Comparison of ENCODE assay signal across 1 cellular context in genomic region chr1:226001852-226002666, GRCh38.
TF ChIP-seq lines count a peak whose summit lies in the region.

No MANE protein-coding gene starts in this region.

TF ChIP-seq in A549, 52 proteins besides CTCF, POLR2A, EP300 and RAD21 (continued from another document):
- TF ChIP-seq, protein P1, sequence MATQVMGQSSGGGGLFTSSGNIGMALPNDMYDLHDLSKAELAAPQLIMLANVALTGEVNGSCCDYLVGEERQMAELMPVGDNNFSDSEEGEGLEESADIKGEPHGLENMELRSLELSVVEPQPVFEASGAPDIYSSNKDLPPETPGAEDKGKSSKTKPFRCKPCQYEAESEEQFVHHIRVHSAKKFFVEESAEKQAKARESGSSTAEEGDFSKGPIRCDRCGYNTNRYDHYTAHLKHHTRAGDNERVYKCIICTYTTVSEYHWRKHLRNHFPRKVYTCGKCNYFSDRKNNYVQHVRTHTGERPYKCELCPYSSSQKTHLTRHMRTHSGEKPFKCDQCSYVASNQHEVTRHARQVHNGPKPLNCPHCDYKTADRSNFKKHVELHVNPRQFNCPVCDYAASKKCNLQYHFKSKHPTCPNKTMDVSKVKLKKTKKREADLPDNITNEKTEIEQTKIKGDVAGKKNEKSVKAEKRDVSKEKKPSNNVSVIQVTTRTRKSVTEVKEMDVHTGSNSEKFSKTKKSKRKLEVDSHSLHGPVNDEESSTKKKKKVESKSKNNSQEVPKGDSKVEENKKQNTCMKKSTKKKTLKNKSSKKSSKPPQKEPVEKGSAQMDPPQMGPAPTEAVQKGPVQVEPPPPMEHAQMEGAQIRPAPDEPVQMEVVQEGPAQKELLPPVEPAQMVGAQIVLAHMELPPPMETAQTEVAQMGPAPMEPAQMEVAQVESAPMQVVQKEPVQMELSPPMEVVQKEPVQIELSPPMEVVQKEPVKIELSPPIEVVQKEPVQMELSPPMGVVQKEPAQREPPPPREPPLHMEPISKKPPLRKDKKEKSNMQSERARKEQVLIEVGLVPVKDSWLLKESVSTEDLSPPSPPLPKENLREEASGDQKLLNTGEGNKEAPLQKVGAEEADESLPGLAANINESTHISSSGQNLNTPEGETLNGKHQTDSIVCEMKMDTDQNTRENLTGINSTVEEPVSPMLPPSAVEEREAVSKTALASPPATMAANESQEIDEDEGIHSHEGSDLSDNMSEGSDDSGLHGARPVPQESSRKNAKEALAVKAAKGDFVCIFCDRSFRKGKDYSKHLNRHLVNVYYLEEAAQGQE (IDR thresholded peaks at IDR 0.05): no peak
- TF ChIP-seq HEYL (CRISPR knock-in tag; IDR thresholded peaks at IDR 0.05) (no peak), HOXA7 (CRISPR knock-in tag; IDR thresholded peaks at IDR 0.05) (no peak), PHF8 (IDR thresholded peaks at IDR 0.05; ENCODE audit: borderline replicate concordance, low read depth) (no peak), EHF (CRISPR knock-in tag; IDR thresholded peaks at IDR 0.05) (no peak), GATA3 (IDR thresholded peaks at IDR 0.05; ENCODE audit: borderline replicate concordance) (no peak), CEBPB (IDR thresholded peaks at IDR 0.05) (no peak), FOSB (CRISPR knock-in tag; IDR thresholded peaks at IDR 0.05) (no peak), POLR2AphosphoS2 (conservative IDR thresholded peaks at IDR 0.05; ENCODE audit: low read length) (no peak), SMC3 (IDR thresholded peaks at IDR 0.05) (no peak), KDM1A (IDR thresholded peaks at IDR 0.05; ENCODE audit: low read depth) (no peak)
- TF ChIP-seq, protein P2, sequence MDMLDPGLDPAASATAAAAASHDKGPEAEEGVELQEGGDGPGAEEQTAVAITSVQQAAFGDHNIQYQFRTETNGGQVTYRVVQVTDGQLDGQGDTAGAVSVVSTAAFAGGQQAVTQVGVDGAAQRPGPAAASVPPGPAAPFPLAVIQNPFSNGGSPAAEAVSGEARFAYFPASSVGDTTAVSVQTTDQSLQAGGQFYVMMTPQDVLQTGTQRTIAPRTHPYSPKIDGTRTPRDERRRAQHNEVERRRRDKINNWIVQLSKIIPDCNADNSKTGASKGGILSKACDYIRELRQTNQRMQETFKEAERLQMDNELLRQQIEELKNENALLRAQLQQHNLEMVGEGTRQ (IDR thresholded peaks at IDR 0.05): no peak
- TF ChIP-seq, protein P3, sequence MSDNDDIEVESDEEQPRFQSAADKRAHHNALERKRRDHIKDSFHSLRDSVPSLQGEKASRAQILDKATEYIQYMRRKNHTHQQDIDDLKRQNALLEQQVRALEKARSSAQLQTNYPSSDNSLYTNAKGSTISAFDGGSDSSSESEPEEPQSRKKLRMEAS (IDR thresholded peaks at IDR 0.05): no peak
